Comparison of ENCODE assay signal across 1 cellular context in genomic region chr7:27151341-27151944, GRCh38.
TF ChIP-seq lines count a peak whose summit lies in the region.

No MANE protein-coding gene starts in this region.

TF ChIP-seq in GM12878, 131 proteins besides CTCF, POLR2A, EP300 and RAD21:
- no peak for TF ChIP-seq ATF7 (IDR thresholded peaks at IDR 0.05; ENCODE audit: low read depth)
- TF ChIP-seq EGR1 (IDR thresholded peaks at IDR 0.05; ENCODE audit: borderline replicate concordance in 1 of 2, low read depth in 2 of 2, low read length in 2 of 2), result 0 out of 3 replicates have a peak, but pooled peaks of 1 of the 2 experiments have one; percentile 10
- TF ChIP-seq NFYA (IDR thresholded peaks at IDR 0.05; ENCODE audit: borderline replicate concordance, low read depth, low read length), result no peak
- TF ChIP-seq ZNF274 (IDR thresholded peaks at IDR 0.05; ENCODE audit: insufficient read depth, insufficient read length), result no peak
- TF ChIP-seq TARDBP (IDR thresholded peaks at IDR 0.05; ENCODE audit: borderline replicate concordance), result no peak
